In the genomic region with DNA sequence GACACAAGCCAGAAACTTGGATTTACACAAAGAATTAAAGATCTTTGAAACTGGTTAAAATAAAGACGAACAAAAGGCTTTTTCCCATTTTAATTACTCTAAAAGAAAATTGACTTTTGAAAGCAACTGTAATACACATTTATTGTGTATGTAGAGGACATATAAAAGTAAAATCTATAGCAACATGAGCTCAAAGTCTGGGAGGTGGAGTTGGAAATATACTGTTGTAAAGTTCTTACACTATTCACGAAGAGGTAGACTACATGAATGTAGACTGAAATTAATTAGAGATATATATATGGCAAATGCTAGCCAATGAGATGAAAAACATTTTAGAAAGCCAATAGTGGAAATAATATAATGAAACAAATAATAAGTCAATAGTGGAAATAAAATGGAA, we compare ENCODE assay signal across 38 cellular contexts.
"Had no signal": no experiment of that assay in that cellular context is flagged by ENCODE, and none has a peak within 500 bp of the region (broad histone marks: within the 10 kb centered on the region; RNA-seq: fewer than 3 reads in every experiment).

No MANE protein-coding gene starts in this region.

- FAIRE-seq: bronchial epithelial cell, TTC549 had no signal

- H3K27me3 ChIP-seq: ascending aorta, cardiac muscle cell had no signal

- DNase-seq: activated B cell treated with CpG ODN at 0.5 μM for 24 hours; activated CD4-positive, alpha-beta memory T cell treated with anti-CD3 and anti-CD28 coated beads for 36 hours; activated CD4-positive, alpha-beta T cell treated with anti-CD3 and anti-CD28 coated beads for 4 hours; activated CD4-positive, alpha-beta T cell treated with anti-CD3 and anti-CD28 coated beads, Interleukin-2, amount 10 ng/mL, durations not matched to agents 24 days and 14 days; activated CD4-positive, alpha-beta T cell treated with anti-CD3 and anti-CD28 coated beads, Interleukin-2, amount 50 U/mL, for 1 hour; activated CD4-positive, alpha-beta T cell treated with anti-CD3 and anti-CD28 coated beads, Interleukin-2, amount 50 U/mL, for 4 hours; activated CD4-positive, CD25-positive, alpha-beta regulatory T cell treated with anti-CD3 and anti-CD28 coated beads, Interleukin-2, amount 50 U/mL, for 72 hours; activated CD8-positive, alpha-beta memory T cell treated with anti-CD3 and anti-CD28 coated beads, Interleukin-2, amount 50 U/mL, for 4 hours; activated CD8-positive, alpha-beta T cell treated with anti-CD3 and anti-CD28 coated beads for 36 hours; activated effector memory CD4-positive, alpha-beta T cell treated with anti-CD3 and anti-CD28 coated beads, Interleukin-2, amount 50 U/mL, for 16 hours; activated gamma-delta T cell treated with Interleukin-2 at 50 U/mL for 16 hours; activated naive CD4-positive, alpha-beta T cell; activated naive CD8-positive, alpha-beta T cell treated with anti-CD3 and anti-CD28 coated beads, Interleukin-2, amount 10 ng/mL, durations not matched to agents 7 days and 5 days; activated naive CD8-positive, alpha-beta T cell treated with anti-CD3 and anti-CD28 coated beads, Interleukin-2, amount 50 U/mL, for 24 hours; activated T-cell treated with anti-CD3 and anti-CD28 coated beads for 4 hours; activated T-cell treated with anti-CD3 and anti-CD28 coated beads, Interleukin-2, amount 50 U/mL, for 1 hour; activated T-cell treated with anti-CD3 and anti-CD28 coated beads, Interleukin-2, amount 50 U/mL, for 4 hours; activated T-cell treated with anti-CD3 and anti-CD28 coated beads, Interleukin-2, amount 50 U/mL, for 72 hours; amygdala; anterior cingulate cortex; caudate nucleus; SW 1271; T-helper 1 cell; T-helper 2 cell; T-helper 9 cell had no signal

- H3K36me3 Mint-ChIP-seq: activated CD4-positive, alpha-beta memory T cell treated with anti-CD3 and anti-CD28 coated beads for 36 hours; activated naive CD4-positive, alpha-beta T cell treated with anti-CD3 and anti-CD28 coated beads, Interleukin-2, amount 50 U/mL, for 24 hours; activated naive CD8-positive, alpha-beta T cell; activated naive CD8-positive, alpha-beta T cell treated with anti-CD3 and anti-CD28 coated beads, Interleukin-2, amount 10 ng/mL, durations not matched to agents 7 days and 5 days; brain had no signal

- H3K27me3 Mint-ChIP-seq: activated B cell treated with CpG ODN at 0.5 μM for 24 hours; activated CD4-positive, alpha-beta memory T cell treated with anti-CD3 and anti-CD28 coated beads for 36 hours; activated naive CD8-positive, alpha-beta T cell; brain had no signal

- H3K27ac ChIP-seq: ascending aorta, cardiac muscle cell, VCaP had no signal

- H3K4me3 ChIP-seq: ascending aorta, cardiac muscle cell had no signal

- H3K4me1 Mint-ChIP-seq: activated CD4-positive, alpha-beta T cell treated with anti-CD3 and anti-CD28 coated beads, Interleukin-2, amount 10 ng/mL, durations not matched to agents 24 days and 14 days; activated naive CD4-positive, alpha-beta T cell treated with anti-CD3 and anti-CD28 coated beads, Interleukin-2, amount 50 U/mL, for 24 hours; activated naive CD8-positive, alpha-beta T cell treated with anti-CD3 and anti-CD28 coated beads, Interleukin-2, amount 10 ng/mL, durations not matched to agents 7 days and 5 days; activated T-helper 17 cell treated with anti-CD3 and anti-CD28 coated beads, Interleukin-2, amount 50 U/mL, for 72 hours; central memory CD8-positive, alpha-beta T cell had no signal

- H3K36me3 ChIP-seq: ascending aorta, cardiac muscle cell had no signal

- H3K27ac Mint-ChIP-seq: activated B cell treated with CpG ODN at 0.5 μM for 24 hours; activated CD4-positive, alpha-beta memory T cell treated with anti-CD3 and anti-CD28 coated beads for 36 hours; activated CD4-positive, alpha-beta T cell treated with anti-CD3 and anti-CD28 coated beads, Interleukin-2, amount 10 ng/mL, durations not matched to agents 24 days and 14 days; activated CD8-positive, alpha-beta T cell treated with anti-CD3 and anti-CD28 coated beads for 36 hours; activated naive CD4-positive, alpha-beta T cell treated with anti-CD3 and anti-CD28 coated beads, Interleukin-2, amount 50 U/mL, for 24 hours; activated naive CD8-positive, alpha-beta T cell; activated naive CD8-positive, alpha-beta T cell treated with anti-CD3 and anti-CD28 coated beads, Interleukin-2, amount 10 ng/mL, durations not matched to agents 7 days and 5 days; activated naive CD8-positive, alpha-beta T cell treated with anti-CD3 and anti-CD28 coated beads, Interleukin-2, amount 50 U/mL, for 24 hours; activated T-helper 1 cell treated with anti-CD3 and anti-CD28 coated beads, Interleukin-12 subunit alpha, Interleukin-12 subunit beta, Interleukin-2, Interleukin-4 antibody, amounts not matched to agents 30 ng/mL and 10 ng/mL and 1 ng/mL, durations not matched to agents 14 hours and 24 hours and 36 hours; activated T-helper 17 cell treated with anti-CD3 and anti-CD28 coated beads, Interleukin-2, amount 50 U/mL, for 72 hours; brain; T-helper 1 cell treated with Interleukin-12 subunit alpha and Interleukin-12 subunit beta and Interleukin-4 antibody, amounts not matched to agents 30 μg/mL and 1 μg/mL, for 36 hours; T-helper 2 cell treated with Interferon-gamma antibody and Interleukin-4, amounts not matched to agents 5 μg/mL and 100 μg/mL, for 36 hours had no signal

- H3K4me3 Mint-ChIP-seq: activated B cell treated with CpG ODN at 0.5 μM for 24 hours; activated CD4-positive, alpha-beta memory T cell treated with anti-CD3 and anti-CD28 coated beads for 36 hours; activated CD4-positive, alpha-beta T cell treated with anti-CD3 and anti-CD28 coated beads, Interleukin-2, amount 10 ng/mL, durations not matched to agents 24 days and 14 days; activated CD8-positive, alpha-beta T cell treated with anti-CD3 and anti-CD28 coated beads for 36 hours; activated naive CD4-positive, alpha-beta T cell treated with anti-CD3 and anti-CD28 coated beads, Interleukin-2, amount 50 U/mL, for 24 hours; activated naive CD8-positive, alpha-beta T cell; activated naive CD8-positive, alpha-beta T cell treated with anti-CD3 and anti-CD28 coated beads, Interleukin-2, amount 10 ng/mL, durations not matched to agents 7 days and 5 days; activated naive CD8-positive, alpha-beta T cell treated with anti-CD3 and anti-CD28 coated beads, Interleukin-2, amount 50 U/mL, for 24 hours; activated T-cell treated with anti-CD3 and anti-CD28 coated beads, Interleukin-2, amount 50 U/mL, for 4 hours; activated T-cell treated with anti-CD3 and anti-CD28 coated beads, Interleukin-2, amount 50 U/mL, for 72 hours; activated T-helper 1 cell treated with anti-CD3 and anti-CD28 coated beads, Interleukin-12 subunit alpha, Interleukin-12 subunit beta, Interleukin-2, Interleukin-4 antibody, amounts not matched to agents 30 ng/mL and 10 ng/mL and 1 ng/mL, durations not matched to agents 14 hours and 24 hours and 36 hours; activated T-helper 17 cell treated with anti-CD3 and anti-CD28 coated beads, Interleukin-2, amount 50 U/mL, for 72 hours; brain; central memory CD8-positive, alpha-beta T cell; T-helper 1 cell treated with Interleukin-12 subunit alpha and Interleukin-12 subunit beta and Interleukin-4 antibody, amounts not matched to agents 30 μg/mL and 1 μg/mL, for 36 hours; T-helper 2 cell treated with Interferon-gamma antibody and Interleukin-4, amounts not matched to agents 5 μg/mL and 100 μg/mL, for 36 hours had no signal

- H3K9me3 Mint-ChIP-seq: activated B cell treated with CpG ODN at 0.5 μM for 24 hours; activated CD4-positive, alpha-beta memory T cell treated with anti-CD3 and anti-CD28 coated beads for 36 hours; activated CD4-positive, alpha-beta T cell treated with anti-CD3 and anti-CD28 coated beads, Interleukin-2, amount 10 ng/mL, durations not matched to agents 24 days and 14 days; activated CD8-positive, alpha-beta T cell treated with anti-CD3 and anti-CD28 coated beads for 36 hours; activated naive CD4-positive, alpha-beta T cell treated with anti-CD3 and anti-CD28 coated beads, Interleukin-2, amount 50 U/mL, for 24 hours; activated naive CD8-positive, alpha-beta T cell treated with anti-CD3 and anti-CD28 coated beads, Interleukin-2, amount 10 ng/mL, durations not matched to agents 7 days and 5 days; activated naive CD8-positive, alpha-beta T cell treated with anti-CD3 and anti-CD28 coated beads, Interleukin-2, amount 50 U/mL, for 24 hours; activated T-cell treated with anti-CD3 and anti-CD28 coated beads, Interleukin-2, amount 50 U/mL, for 4 hours; activated T-cell treated with anti-CD3 and anti-CD28 coated beads, Interleukin-2, amount 50 U/mL, for 72 hours; activated T-helper 1 cell treated with anti-CD3 and anti-CD28 coated beads, Interleukin-12 subunit alpha, Interleukin-12 subunit beta, Interleukin-2, Interleukin-4 antibody, amounts not matched to agents 30 ng/mL and 10 ng/mL and 1 ng/mL, durations not matched to agents 14 hours and 24 hours and 36 hours; activated T-helper 17 cell treated with anti-CD3 and anti-CD28 coated beads, Interleukin-2, amount 50 U/mL, for 72 hours; brain; T-helper 1 cell treated with Interleukin-12 subunit alpha and Interleukin-12 subunit beta and Interleukin-4 antibody, amounts not matched to agents 30 μg/mL and 1 μg/mL, for 36 hours; T-helper 2 cell treated with Interferon-gamma antibody and Interleukin-4, amounts not matched to agents 5 μg/mL and 100 μg/mL, for 36 hours had no signal

- H3K9me3 ChIP-seq: ascending aorta had no signal

- ATAC-seq: activated CD8-positive, alpha-beta T cell treated with anti-CD3 and anti-CD28 coated beads for 36 hours; activated naive CD8-positive, alpha-beta T cell treated with anti-CD3 and anti-CD28 coated beads, Interleukin-2, amount 50 U/mL, for 24 hours; activated T-cell treated with anti-CD3 and anti-CD28 coated beads, Interleukin-2, amount 50 U/mL, for 4 hours; activated T-cell treated with anti-CD3 and anti-CD28 coated beads, Interleukin-2, amount 50 U/mL, for 72 hours; activated T-helper 17 cell treated with anti-CD3 and anti-CD28 coated beads, Interleukin-2, amount 50 U/mL, for 72 hours had no signal
